In the genomic region with DNA sequence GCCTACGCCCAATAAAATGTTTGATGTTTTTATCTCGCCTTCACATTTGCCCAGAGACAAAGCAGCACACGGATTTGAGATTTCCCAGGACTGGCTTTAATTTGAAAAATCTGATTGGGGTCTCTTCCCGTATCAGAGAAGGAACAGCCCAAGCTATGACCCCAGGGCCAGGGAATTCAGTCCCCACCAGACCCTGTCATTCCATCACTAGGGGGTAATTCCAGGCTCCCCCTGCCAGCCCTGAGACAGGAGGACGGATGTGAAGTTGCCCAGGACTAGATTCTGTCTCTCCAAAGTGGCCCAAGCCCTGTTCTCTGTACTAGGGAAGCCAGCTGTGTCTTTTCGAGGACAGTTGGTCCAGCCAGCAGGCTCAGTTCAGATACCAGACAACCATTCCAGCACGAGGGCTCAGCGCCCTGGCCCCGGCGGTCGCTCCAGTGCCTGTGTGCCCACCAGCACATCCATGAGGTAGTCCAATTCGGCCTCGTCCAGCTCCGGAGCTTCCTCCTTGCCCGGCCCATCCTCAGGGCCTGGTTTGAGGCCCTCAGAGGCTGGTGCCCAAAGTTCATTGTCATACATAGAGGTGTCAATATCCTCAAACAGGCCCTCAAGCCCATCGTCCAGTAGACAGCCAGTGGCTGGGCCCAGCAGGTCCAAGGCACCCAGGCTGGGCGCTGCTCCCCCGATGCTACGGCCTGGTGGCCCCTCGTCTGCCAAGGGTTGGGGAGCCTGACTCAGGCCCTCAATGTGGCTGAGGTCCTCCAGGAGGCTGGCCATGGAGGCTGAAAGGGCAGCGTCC, we compare ENCODE assay signal across 11 cellular contexts. TPM values are rescaled to one million over a fixed set of nuclear protein-coding genes. Genes with fewer than 3 reads are reported as not detected.
DNase-seq lines count a peak whose midpoint lies in the region; ATAC-seq, FAIRE-seq and TF ChIP-seq lines count a peak whose summit lies in the region.
"Had no signal": no experiment of that assay in that cellular context is flagged by ENCODE, and none has a peak within 500 bp of the region (broad histone marks: within the 10 kb centered on the region; RNA-seq: fewer than 3 reads in every experiment).

No MANE protein-coding gene starts in this region.

- 90% methylated on average over 20 of the region's 21 CpGs for WGBS in K562 (ENCODE audit: insufficient coverage, low coverage, missing lambda C conversion rate)
- 80 to 92% methylated on average over 1 to 15 of the region's 21 CpGs for WGBS in transverse colon (ENCODE audit: low coverage in 1 of 2), 2 donors

- in situ Hi-C loops in K562 (cut with MboI) (no loop called here), transverse colon (cut with MboI; ENCODE audit: low pct_ligation_motif_present in 1 of 4, low pct_unique_long_range_greater_than_20kb in 1 of 4, low sequenced_read_pairs in 3 of 4) (loop anchor here in 2 of 4 donors (10.0 to 25.0 kb wide), 2 partner anchors 135 to 138 kb away; partner anchors contain the start of gene AKT2 (in 2 of the 2))

- H3K36me3 ChIP-seq in cardiac muscle cell (no peaks in the 10 kb centered on the region), K562 (ENCODE audit: control insufficient read depth, insufficient read depth, low read length) (peaks cover 13% of the 10 kb centered on the region; the same call in 2 of the 3 replicates), muscle layer of duodenum (ENCODE audit: control insufficient read depth in 1 of 2, insufficient read depth in 2 of 2, low read length in 2 of 2) (peaks cover 9 to 13% of the 10 kb centered on the region in 2 donors), transverse colon (peaks cover 0 to 10% (median 0%) of the 10 kb centered on the region in 4 donors)

- H4K20me1 ChIP-seq in K562 (replicated peaks; ENCODE audit: control insufficient read depth, insufficient read depth, low read length) = no peaks in the 10 kb centered on the region

- DNase-seq in cardiac muscle cell (ENCODE audit: low read depth in 1 of 2, low spot score in 1 of 2) = no peak
- no peak for DNase-seq in left cardiac atrium
- DNase-seq in K562 (ENCODE audit: extremely low read depth in 1 of 4, low spot score in 3 of 4) = no peak
- DNase-seq in transverse colon = no peak
- DNase-seq in NCI-H2107 treated with DMSO at 0.1 percent for 48 hours (lab: John Stamatoyannopoulos, UW; ENCODE audit: unreplicated experiment) = no peak
- DNase-seq: activated CD4-positive, alpha-beta T cell treated with anti-CD3 and anti-CD28 coated beads, Interleukin-2, amount 50 U/mL, for 1 hour; effector CD4-positive, alpha-beta T cell; NCI-H774 had no signal

- intact Hi-C loops in left cardiac atrium (cut with DNase I) (loop anchor here in 1 of 2 donors (5.0 kb wide), 1 partner anchor 80 kb away; no protein-coding TSS in a partner anchor), K562 (cut with micrococcal nuclease) (no loop called here), transverse colon (cut with DNase I; ENCODE audit: low total_unique reads) (loop anchor here (1.0 kb wide), 1 partner anchor 45 kb away; the partner anchor contains the start of gene SPTBN4)

- no TSS peak for BruUV-seq in K562 (replicated peaks; lab: Mats Ljungman, UMichigan)

- H2AFZ ChIP-seq in K562 (ENCODE audit: low read depth, low read length) = no peak overlapping the region

- TF ChIP-seq CTCF in cardiac muscle cell (IDR thresholded peaks at IDR 0.05; ENCODE audit: low read depth, low read length) (no peak), K562 (IDR thresholded peaks at IDR 0.05 in 2 of 3, conservative IDR thresholded peaks at IDR 0.05 in 1 of 3; ENCODE audit: insufficient read depth in 2 of 3, low read depth in 1 of 3, low read length in 3 of 3) (no peak), transverse colon (IDR thresholded peaks at IDR 0.05) (no peak)

- peak overlapping the region in 1 of 2 experiments; percentile 68; a peak in 1 of 4 replicates for H3K9ac ChIP-seq in K562 (ENCODE audit: insufficient read depth in 1 of 2, low read depth in 2 of 2, low read length in 2 of 2)

- no peaks in the 10 kb centered on the region for H3K27me3 ChIP-seq in cardiac muscle cell
- H3K27me3 ChIP-seq in K562 (ENCODE audit: control insufficient read depth in 2 of 2, insufficient read depth in 2 of 2, low read length in 2 of 2) = no peaks in the 10 kb centered on the region
- no peaks in the 10 kb centered on the region for H3K27me3 ChIP-seq in muscle layer of duodenum (ENCODE audit: low read depth, low read length)
- H3K27me3 ChIP-seq in transverse colon = no peaks in the 10 kb centered on the region

- peaks cover 41% of the 10 kb centered on the region for H3K79me2 ChIP-seq in K562 (ENCODE audit: control insufficient read depth, insufficient read depth, low read length)

- ATAC-seq in left cardiac atrium (no peak), K562 (no peak), HG03439 (IDR thresholded peaks at IDR 0.05; ENCODE audit: unreplicated experiment) (no peak), GM19351 (IDR thresholded peaks at IDR 0.05; ENCODE audit: unreplicated experiment) (no peak)

- H3K9me3 ChIP-seq in cardiac muscle cell (ENCODE audit: low read depth) = no peaks in the 10 kb centered on the region
- H3K9me3 ChIP-seq in K562 (replicated peaks; ENCODE audit: control insufficient read depth, insufficient read depth, low read depth, low read length) = no peaks in the 10 kb centered on the region
- no peaks in the 10 kb centered on the region for H3K9me3 ChIP-seq in muscle layer of duodenum (ENCODE audit: control insufficient read depth in 1 of 2, low read length in 2 of 2)
- H3K9me3 ChIP-seq in transverse colon = no peaks in the 10 kb centered on the region

- no peak for FAIRE-seq in K562 (lab: Jason Lieb, UNC)

- TF ChIP-seq EP300 in K562 (IDR thresholded peaks at IDR 0.05; ENCODE audit: low read length) (no peak), transverse colon (IDR thresholded peaks at IDR 0.05; ENCODE audit: low read depth) (no peak)

- no peak overlapping the region for H3K4me3 ChIP-seq in cardiac muscle cell
- H3K4me3 ChIP-seq in K562 = no peak overlapping the region
- H3K4me3 ChIP-seq in muscle layer of duodenum (ENCODE audit: low read depth in 1 of 2, low read length in 2 of 2) = peak overlapping the region in 1 of 2 donors; percentile 6
- no peak overlapping the region for H3K4me3 ChIP-seq in transverse colon

- POLR2A ChIA-PET in K562 (lab: Yijun Ruan, JAX) = interaction anchor here (0.5 to 5.7 kb wide), 7 partner anchors 9 to 114 kb away, joined by 3 to 34 read pairs (median 6); partner anchors contain the start of gene PRX

- peak overlapping the region; percentile 96 for H3K27ac ChIP-seq in cardiac muscle cell
- H3K27ac ChIP-seq in K562 (ENCODE audit: extremely low read depth, low read depth, low read length) = no peak overlapping the region
- peak overlapping the region; percentile 37 for H3K27ac ChIP-seq in muscle layer of duodenum (ENCODE audit: low read length)
- H3K27ac ChIP-seq in transverse colon = peak overlapping the region; percentile 97 to 100 (median 98)

- no peak overlapping the region; the same call in 1 of the 2 replicates for H3K4me2 ChIP-seq in K562 (ENCODE audit: insufficient read depth, low read length)

- H3K4me1 ChIP-seq in cardiac muscle cell (ENCODE audit: low read depth) = peaks cover 18% of the 10 kb centered on the region
- peaks cover 12 to 43% of the 10 kb centered on the region in 2 experiments for H3K4me1 ChIP-seq in K562 (replicated peaks in 1 of 2; ENCODE audit: control insufficient read depth in 2 of 2, insufficient read depth in 2 of 2, low read length in 2 of 2)
- peaks cover 8 to 23% of the 10 kb centered on the region in 2 donors for H3K4me1 ChIP-seq in muscle layer of duodenum (ENCODE audit: control insufficient read depth in 1 of 2, insufficient read depth in 2 of 2, low read length in 2 of 2)
- H3K4me1 ChIP-seq in transverse colon = peaks cover 23 to 51% (median 37%) of the 10 kb centered on the region in 4 donors

- no peak for TF ChIP-seq RAD21 in K562 (CRISPR knock-in tag; conservative IDR thresholded peaks at IDR 0.05 in 1 of 2, IDR thresholded peaks at IDR 0.05 in 1 of 2)

- no peaks in the 10 kb centered on the region for H3K9me1 ChIP-seq in K562 (ENCODE audit: control insufficient read depth, insufficient read depth, low read length)

- CTCF ChIA-PET in K562 (lab: Yijun Ruan, JAX; ENCODE audit: low intra/inter-chr PET ratio) = no interaction called here

- TF ChIP-seq POLR2A in K562 (conservative IDR thresholded peaks at IDR 0.05) (no peak), transverse colon (IDR thresholded peaks at IDR 0.05) (no peak)

RNA-seq across cellular contexts. Expression of gene SERTAD1, which starts 3.2 kb away (rescaled TPM):
- 14.4 and 18.8 TPM in 2 replicates for total RNA-seq in cardiac muscle cell
- 18.2 and 19.5 TPM in 2 replicates for polyA plus RNA-seq in cardiac muscle cell
- total RNA-seq in left cardiac atrium = 10 to 100 TPM in 1 of 2 donors, 1 to 10 TPM in 1; 9.4 to 17.0 TPM
- 3.1 and 8.3 TPM in 2 replicates for total RNA-seq in K562 (2011; cell fraction: chromatin; rRNA removed; ENCODE audit: low replicate concordance)
- 10.3 and 11.0 TPM in 2 replicates for total RNA-seq in K562 (2011; cell fraction: nucleolus; rRNA removed)
- total RNA-seq in K562 (2011; cell fraction: nucleoplasm; rRNA removed) = 7.5 and 8.9 TPM in 2 replicates
- total RNA-seq in K562 (2014; rRNA removed) = 8.1 and 10.9 TPM in 2 replicates
- total RNA-seq in K562 (2014; rRNA removed; fragmentation: Illumina TruSeq; extraction: Trizol) = 2.1 and 2.8 TPM in 2 replicates
- 4.9 and 5.5 TPM in 2 replicates for total RNA-seq in K562 (2015; rRNA removed; fragmentation: Illumina TruSeq; extraction: Trizol)
- 8.7 and 8.9 TPM in 2 replicates for total RNA-seq in K562 (2021)
- 6.1 and 6.8 TPM in 2 replicates for polyA plus RNA-seq in K562 (2011; rRNA removed)
- 7.4 and 18.7 TPM in 2 replicates for polyA plus RNA-seq in K562 (2011; cell fraction: cytosol; rRNA removed)
- 5.6 and 9.1 TPM in 2 replicates for polyA plus RNA-seq in K562 (2011; cell fraction: nucleus; rRNA removed)
- 6.7 and 8.9 TPM in 2 replicates for polyA plus RNA-seq in K562 (2012)
- 2.3 and 5.0 TPM in 2 replicates for polyA plus RNA-seq in K562 (2014; fragmentation: Illumina TruSeq; extraction: Trizol)
- polyA plus RNA-seq in K562 (2014; fragmentation: Nextera tagmentation; extraction: Ambion mirVana) = under 1 TPM; 0.15 to 0.85 TPM
- polyA plus RNA-seq in K562 (2014; rRNA removed) = 6.7 TPM in 2 replicates
- 1.9 and 2.1 TPM in 2 replicates for polyA minus RNA-seq in K562 (2011; rRNA and poly(A)+ RNA removed)
- 3.5 and 4.5 TPM in 2 replicates for polyA minus RNA-seq in K562 (2011; cell fraction: cytosol; rRNA and poly(A)+ RNA removed)
- polyA minus RNA-seq in K562 (2011; cell fraction: nucleus; rRNA and poly(A)+ RNA removed) = 1.8 and 3.6 TPM in 2 replicates
- total RNA-seq in transverse colon = 10 to 100 TPM in 3 of 4 donors, 1 to 10 TPM in 1; 2.6 to 30.3 (median 18.4) TPM

RNA-seq across cellular contexts. Expression of gene PRX, which starts 9.4 kb away (rescaled TPM):
- total RNA-seq in cardiac muscle cell (4.3 and 9.1 TPM in 2 replicates), left cardiac atrium (1 to 10 TPM; 2.8 to 3.6 TPM), K562 (2014; rRNA removed) (2.8 and 3.8 TPM in 2 replicates), K562 (2014; rRNA removed; fragmentation: Illumina TruSeq; extraction: Trizol) (0.61 and 0.65 TPM in 2 replicates), K562 (2015; rRNA removed; fragmentation: Illumina TruSeq; extraction: Trizol) (1.8 and 2.0 TPM in 2 replicates), K562 (2021) (2.9 and 3.5 TPM in 2 replicates), transverse colon (1 to 10 TPM; 1.5 to 5.0 (median 2.6) TPM)
- polyA plus RNA-seq in cardiac muscle cell (2.3 and 4.1 TPM in 2 replicates), K562 (2011; rRNA removed) (1.5 and 1.7 TPM in 2 replicates), K562 (2014; fragmentation: Illumina TruSeq; extraction: Trizol) (1.3 and 2.1 TPM in 2 replicates), K562 (2014; fragmentation: Nextera tagmentation; extraction: Ambion mirVana) (not detected), K562 (2014; rRNA removed) (1.4 and 1.7 TPM in 2 replicates)
- 1.8 and 4.5 TPM in 2 replicates for total RNA-seq in K562 (2011; cell fraction: chromatin; rRNA removed; ENCODE audit: low replicate concordance)
- total RNA-seq in K562 (2011; cell fraction: nucleolus; rRNA removed) = 2.7 and 2.8 TPM in 2 replicates
- total RNA-seq in K562 (2011; cell fraction: nucleoplasm; rRNA removed) = 2.1 and 2.2 TPM in 2 replicates
- 1.4 and 1.7 TPM in 2 replicates for polyA plus RNA-seq in K562 (2011; cell fraction: cytosol; rRNA removed)
- polyA plus RNA-seq in K562 (2011; cell fraction: nucleus; rRNA removed) = 1.0 and 1.8 TPM in 2 replicates
- polyA plus RNA-seq in K562 (2012) = 2.5 and 4.5 TPM in 2 replicates
- polyA minus RNA-seq in K562 (2011; rRNA and poly(A)+ RNA removed) = 1.4 and 1.5 TPM in 2 replicates
- polyA minus RNA-seq in K562 (2011; cell fraction: cytosol; rRNA and poly(A)+ RNA removed) = 2.1 and 2.8 TPM in 2 replicates
- 0.54 and 1.00 TPM in 2 replicates for polyA minus RNA-seq in K562 (2011; cell fraction: nucleus; rRNA and poly(A)+ RNA removed)

RNA-seq across cellular contexts. Expression of gene SERTAD3, which starts 21.5 kb away (rescaled TPM):
- total RNA-seq in cardiac muscle cell (44.4 and 58.6 TPM in 2 replicates), left cardiac atrium (10 to 100 TPM; 29.1 to 41.2 TPM), K562 (2014; rRNA removed) (17.5 and 19.3 TPM in 2 replicates), K562 (2014; rRNA removed; fragmentation: Illumina TruSeq; extraction: Trizol) (16.1 and 17.2 TPM in 2 replicates), K562 (2015; rRNA removed; fragmentation: Illumina TruSeq; extraction: Trizol) (21.6 and 27.7 TPM in 2 replicates), K562 (2021) (28.9 and 31.4 TPM in 2 replicates), transverse colon (10 to 100 TPM; 14.1 to 31.0 (median 22.2) TPM)
- polyA plus RNA-seq in cardiac muscle cell (66.2 and 73.8 TPM in 2 replicates), K562 (2011; rRNA removed) (17.6 and 18.9 TPM in 2 replicates), K562 (2014; fragmentation: Illumina TruSeq; extraction: Trizol) (15.1 and 18.6 TPM in 2 replicates), K562 (2014; fragmentation: Nextera tagmentation; extraction: Ambion mirVana) (1 to 10 TPM; 5.4 to 5.9 TPM), K562 (2014; rRNA removed) (18.1 and 18.5 TPM in 2 replicates)
- total RNA-seq in K562 (2011; cell fraction: chromatin; rRNA removed; ENCODE audit: low replicate concordance) = 16.7 and 27.2 TPM in 2 replicates
- total RNA-seq in K562 (2011; cell fraction: nucleolus; rRNA removed) = 20.4 and 20.7 TPM in 2 replicates
- total RNA-seq in K562 (2011; cell fraction: nucleoplasm; rRNA removed) = 24.9 and 26.9 TPM in 2 replicates
- polyA plus RNA-seq in K562 (2011; cell fraction: cytosol; rRNA removed) = 19.3 and 35.5 TPM in 2 replicates
- 17.8 and 23.4 TPM in 2 replicates for polyA plus RNA-seq in K562 (2011; cell fraction: nucleus; rRNA removed)
- polyA plus RNA-seq in K562 (2012) = 20.7 and 22.0 TPM in 2 replicates
- polyA minus RNA-seq in K562 (2011; rRNA and poly(A)+ RNA removed) = 18.4 and 23.4 TPM in 2 replicates
- polyA minus RNA-seq in K562 (2011; cell fraction: cytosol; rRNA and poly(A)+ RNA removed) = 24.3 and 28.9 TPM in 2 replicates
- 8.1 and 13.9 TPM in 2 replicates for polyA minus RNA-seq in K562 (2011; cell fraction: nucleus; rRNA and poly(A)+ RNA removed)

RNA-seq across cellular contexts. Expression of gene HIPK4, which starts 32.6 kb away (rescaled TPM):
- total RNA-seq in cardiac muscle cell (0.12 and 0.18 TPM in 2 replicates), left cardiac atrium (under 1 TPM; 0.09 to 0.10 TPM), K562 (2014; rRNA removed) (0.08 TPM in 1 of 2 replicates, not detected in the other), K562 (2014; rRNA removed; fragmentation: Illumina TruSeq; extraction: Trizol) (not detected in 2 replicates), K562 (2015; rRNA removed; fragmentation: Illumina TruSeq; extraction: Trizol) (not detected in 2 replicates), K562 (2021) (0.07 and 0.09 TPM in 2 replicates), transverse colon (under 1 TPM in 1 of 4 donors, not detected in 3; 0.48 TPM)
- polyA plus RNA-seq in cardiac muscle cell (0.14 and 1.7 TPM in 2 replicates), K562 (2011; rRNA removed) (0.06 TPM in 1 of 2 replicates, not detected in the other), K562 (2014; fragmentation: Illumina TruSeq; extraction: Trizol) (not detected in 2 replicates), K562 (2014; fragmentation: Nextera tagmentation; extraction: Ambion mirVana) (not detected), K562 (2014; rRNA removed) (0.05 TPM in 1 of 2 replicates, not detected in the other)
- total RNA-seq in K562 (2011; cell fraction: chromatin; rRNA removed; ENCODE audit: low replicate concordance) = not detected in 2 replicates
- 0.13 TPM in 1 of 2 replicates, not detected in the other for total RNA-seq in K562 (2011; cell fraction: nucleolus; rRNA removed)
- total RNA-seq in K562 (2011; cell fraction: nucleoplasm; rRNA removed) = 0.31 TPM in 1 of 2 replicates, not detected in the other
- polyA plus RNA-seq in K562 (2011; cell fraction: cytosol; rRNA removed) = 0.06 TPM in 2 replicates
- polyA plus RNA-seq in K562 (2011; cell fraction: nucleus; rRNA removed) = 0.10 TPM in 1 of 2 replicates, not detected in the other
- 0.08 and 0.10 TPM in 2 replicates for polyA plus RNA-seq in K562 (2012)
- polyA minus RNA-seq in K562 (2011; rRNA and poly(A)+ RNA removed) = not detected in 2 replicates
- not detected in 2 replicates for polyA minus RNA-seq in K562 (2011; cell fraction: cytosol; rRNA and poly(A)+ RNA removed)
- not detected in 2 replicates for polyA minus RNA-seq in K562 (2011; cell fraction: nucleus; rRNA and poly(A)+ RNA removed)

RNA-seq across cellular contexts. Expression of gene BLVRB, which starts 42.9 kb away (rescaled TPM):
- total RNA-seq in cardiac muscle cell (56.7 and 93.8 TPM in 2 replicates), left cardiac atrium (100 to 1,000 TPM in 1 of 2 donors, 10 to 100 TPM in 1; 72.7 to 112 TPM), K562 (2014; rRNA removed) (749 and 813 TPM in 2 replicates), K562 (2014; rRNA removed; fragmentation: Illumina TruSeq; extraction: Trizol) (110 and 229 TPM in 2 replicates), K562 (2015; rRNA removed; fragmentation: Illumina TruSeq; extraction: Trizol) (331 and 332 TPM in 2 replicates), K562 (2021) (457 and 476 TPM in 2 replicates), transverse colon (100 to 1,000 TPM in 3 of 4 donors, 10 to 100 TPM in 1; 81.5 to 193 (median 147) TPM)
- polyA plus RNA-seq in cardiac muscle cell (61.5 and 77.0 TPM in 2 replicates), K562 (2011; rRNA removed) (368 and 461 TPM in 2 replicates), K562 (2014; fragmentation: Illumina TruSeq; extraction: Trizol) (260 and 428 TPM in 2 replicates), K562 (2014; fragmentation: Nextera tagmentation; extraction: Ambion mirVana) (100 to 1,000 TPM in 1 of 2 experiments, 10 to 100 TPM in 1; 81.1 to 184 TPM), K562 (2014; rRNA removed) (634 and 677 TPM in 2 replicates)
- 26.9 and 65.0 TPM in 2 replicates for total RNA-seq in K562 (2011; cell fraction: chromatin; rRNA removed; ENCODE audit: low replicate concordance)
- total RNA-seq in K562 (2011; cell fraction: nucleolus; rRNA removed) = 107 and 125 TPM in 2 replicates
- 74.7 and 75.7 TPM in 2 replicates for total RNA-seq in K562 (2011; cell fraction: nucleoplasm; rRNA removed)
- polyA plus RNA-seq in K562 (2011; cell fraction: cytosol; rRNA removed) = 836 and 2,229 TPM in 2 replicates
- polyA plus RNA-seq in K562 (2011; cell fraction: nucleus; rRNA removed) = 252 and 288 TPM in 2 replicates
- polyA plus RNA-seq in K562 (2012) = 416 and 585 TPM in 2 replicates
- polyA minus RNA-seq in K562 (2011; rRNA and poly(A)+ RNA removed) = 85.4 and 138 TPM in 2 replicates
- 198 and 225 TPM in 2 replicates for polyA minus RNA-seq in K562 (2011; cell fraction: cytosol; rRNA and poly(A)+ RNA removed)
- polyA minus RNA-seq in K562 (2011; cell fraction: nucleus; rRNA and poly(A)+ RNA removed) = 34.6 and 38.7 TPM in 2 replicates
